36 cellular contexts compared by ENCODE assay signal in genomic region chr11:128189823-128190222, GRCh38.
A peak's percentile ranks its signal among the peaks of the same experiment; 100 is the strongest.
DNase-seq lines count a peak whose midpoint lies in the region; ATAC-seq and TF ChIP-seq lines count a peak whose summit lies in the region.
"Had no signal": no experiment of that assay in that cellular context is flagged by ENCODE, and none has a peak within 500 bp of the region (broad histone marks: within the 10 kb centered on the region; RNA-seq: fewer than 3 reads in every experiment).

No MANE protein-coding gene starts in this region.

- H4K20me1 ChIP-seq in IMR-90 (ENCODE audit: insufficient read depth, low read length) = no peaks in the 10 kb centered on the region

- no peaks in the 10 kb centered on the region for H3K79me1 ChIP-seq in IMR-90 (ENCODE audit: low read depth in 1 of 2, low read length in 2 of 2)

- no peak for ATAC-seq in activated CD4-positive, alpha-beta T cell treated with anti-CD3 and anti-CD28 coated beads for 36 hours
- no peak for ATAC-seq in IMR-90 (ENCODE audit: low read depth)
- peak; percentile 41 for ATAC-seq in activated naive CD8-positive, alpha-beta T cell treated with anti-CD3 and anti-CD28 coated beads, Interleukin-2, amount 10 ng/mL, durations not matched to agents 7 days and 5 days (ENCODE audit: low read depth)
- ATAC-seq: esophagus mucosa, HCT116, heart left ventricle, sciatic nerve, WTC11 had no signal

- peaks cover 12% of the 10 kb centered on the region; the same call in 1 of the 2 replicates for H3K9me1 ChIP-seq in IMR-90 (ENCODE audit: insufficient read depth, low read length)

- 0 out of 2 replicates have a peak overlapping the region, but pooled peaks have one; percentile 46 for H3K14ac ChIP-seq in IMR-90 (replicated peaks; ENCODE audit: low read depth, low read length)

- TF ChIP-seq CTCF in IMR-90 (conservative IDR thresholded peaks at IDR 0.05; ENCODE audit: low read depth, low read length) (no peak), nephron progenitor cell (IDR thresholded peaks at IDR 0.05) (no peak), WERI-Rb-1 (IDR thresholded peaks at IDR 0.05; ENCODE audit: low read depth, low read length) (no peak)

- no peak overlapping the region for H2BK120ac ChIP-seq in IMR-90 (ENCODE audit: low read depth, low read length)

- no peak overlapping the region for H4K5ac ChIP-seq in IMR-90 (ENCODE audit: low read depth, low read length)

- H3K27ac ChIP-seq in IMR-90 (ENCODE audit: insufficient read depth, low read length) = no peak overlapping the region
- no peak overlapping the region for H3K27ac ChIP-seq in WERI-Rb-1
- H3K27ac ChIP-seq: adrenal gland, heart left ventricle, prostate gland, SJCRH30 had no signal

- H3K9me3 Mint-ChIP-seq in activated CD4-positive, alpha-beta T cell treated with anti-CD3 and anti-CD28 coated beads for 36 hours (ENCODE audit: low read depth) = peaks cover 11% of the 10 kb centered on the region
- peaks cover 15% of the 10 kb centered on the region for H3K9me3 Mint-ChIP-seq in activated naive CD8-positive, alpha-beta T cell treated with anti-CD3 and anti-CD28 coated beads, Interleukin-2, amount 10 ng/mL, durations not matched to agents 7 days and 5 days
- peaks cover 23% of the 10 kb centered on the region for H3K9me3 Mint-ChIP-seq in nephron progenitor cell
- H3K9me3 Mint-ChIP-seq: type B pancreatic cell had no signal

- CTCF ChIA-PET in activated CD4-positive, alpha-beta T cell treated with anti-CD3 and anti-CD28 coated beads for 36 hours (lab: Charles Lee) = interaction anchor here (0.6 to 0.7 kb wide), 3 partner anchors 18 to 439 kb away, joined by 3 to 5 read pairs (median 3); no protein-coding TSS in a partner anchor
- CTCF ChIA-PET in IMR-90 (lab: Yijun Ruan, JAX) = no interaction called here

- peaks cover 29% of the 10 kb centered on the region for H3K4me1 Mint-ChIP-seq in activated CD4-positive, alpha-beta T cell treated with anti-CD3 and anti-CD28 coated beads for 36 hours
- peaks cover 26% of the 10 kb centered on the region for H3K4me1 Mint-ChIP-seq in activated naive CD8-positive, alpha-beta T cell treated with anti-CD3 and anti-CD28 coated beads, Interleukin-2, amount 10 ng/mL, durations not matched to agents 7 days and 5 days
- H3K4me1 Mint-ChIP-seq in nephron progenitor cell = peaks cover 30% of the 10 kb centered on the region
- H3K4me1 Mint-ChIP-seq: WTC11 had no signal

- intact Hi-C loops in activated CD4-positive, alpha-beta T cell treated with anti-CD3 and anti-CD28 coated beads for 36 hours (cut with DNase I, micrococcal nuclease) = no loop called here
- intact Hi-C loops in IMR-90 (cut with micrococcal nuclease) = no loop called here

- peak overlapping the region; percentile 57 for H3K27ac Mint-ChIP-seq in activated CD4-positive, alpha-beta T cell treated with anti-CD3 and anti-CD28 coated beads for 36 hours
- peak overlapping the region; percentile 67 for H3K27ac Mint-ChIP-seq in activated naive CD8-positive, alpha-beta T cell treated with anti-CD3 and anti-CD28 coated beads, Interleukin-2, amount 10 ng/mL, durations not matched to agents 7 days and 5 days
- H3K27ac Mint-ChIP-seq in nephron progenitor cell = peak overlapping the region; percentile 78
- H3K27ac Mint-ChIP-seq: activated T-helper 2 cell treated with anti-CD3 and anti-CD28 coated beads, Interferon-gamma antibody, Interleukin-2, Interleukin-4, amounts not matched to agents 10 μg/mL and 5 μg/mL and 100 μg/mL, durations not matched to agents 14 hours and 24 hours and 36 hours; dendritic cell treated with granulocyte-macrophage colony-stimulating factor and Interleukin-4, amounts not matched to agents 40 ng/mL and 50 ng/mL, for 4 days; mesothelial cell of epicardium; type B pancreatic cell; WTC11 had no signal

- dilution Hi-C loops in IMR-90 (cut with HindIII; ENCODE audit: low sequenced_read_pairs, unreplicated experiment) = loop anchor here (25.0 kb wide), 1 partner anchor 647 kb away; no protein-coding TSS in a partner anchor

- TF ChIP-seq POLR2A in IMR-90 (IDR thresholded peaks at IDR 0.05; ENCODE audit: low read depth, low read length) = no peak

- H3K36me3 ChIP-seq in IMR-90 (ENCODE audit: control insufficient read depth, insufficient read depth, low read length) (no peaks in the 10 kb centered on the region), WERI-Rb-1 (no peaks in the 10 kb centered on the region)
- H3K36me3 ChIP-seq: adrenal gland, heart left ventricle, prostate gland, SJCRH30 had no signal

- no peak overlapping the region; the same call in 1 of the 2 replicates for H4K91ac ChIP-seq in IMR-90 (ENCODE audit: insufficient read depth, low read depth, low read length)

- H3K27me3 ChIP-seq in IMR-90 (ENCODE audit: control insufficient read depth, insufficient read depth, low read length) (no peaks in the 10 kb centered on the region), WERI-Rb-1 (ENCODE audit: insufficient read depth, low read depth, severe bottlenecking) (no peaks in the 10 kb centered on the region)
- H3K27me3 ChIP-seq: adrenal gland, heart left ventricle, SJCRH30 had no signal

- H3K9me3 ChIP-seq in IMR-90 (ENCODE audit: control insufficient read depth, insufficient read depth, low read length) (no peaks in the 10 kb centered on the region), WERI-Rb-1 (ENCODE audit: severe bottlenecking) (no peaks in the 10 kb centered on the region)
- H3K9me3 ChIP-seq: adrenal gland, heart left ventricle, prostate gland, SJCRH30 had no signal

- no peak overlapping the region for H3K4me2 ChIP-seq in IMR-90 (ENCODE audit: low read depth, low read length)

- BruUV-seq in IMR-90 (replicated peaks; lab: Mats Ljungman, UMichigan) = no TSS peak

- no peaks in the 10 kb centered on the region for H3K27me3 Mint-ChIP-seq in activated CD4-positive, alpha-beta T cell treated with anti-CD3 and anti-CD28 coated beads for 36 hours
- peaks cover 2% of the 10 kb centered on the region for H3K27me3 Mint-ChIP-seq in activated naive CD8-positive, alpha-beta T cell treated with anti-CD3 and anti-CD28 coated beads, Interleukin-2, amount 10 ng/mL, durations not matched to agents 7 days and 5 days
- H3K27me3 Mint-ChIP-seq in nephron progenitor cell (ENCODE audit: low read depth, poor library complexity) = peaks cover 18% of the 10 kb centered on the region

- no peak overlapping the region for H3K18ac ChIP-seq in IMR-90 (ENCODE audit: low read depth, low read length)

- no peak for TF ChIP-seq RAD21 in IMR-90 (IDR thresholded peaks at IDR 0.05; ENCODE audit: low read length)

- H3K56ac ChIP-seq in IMR-90 (ENCODE audit: extremely low read depth, insufficient read depth, low read length) = no peak overlapping the region

- WGBS in IMR-90 (ENCODE audit: extremely low coverage in 2 of 2, insufficient read length in 1 of 2), 2 experiments = 92% methylated on average over 2 of the region's 4 CpGs; no CpG with 5 or more reads in 1 of the 2 experiments

- no peak overlapping the region for H2AK5ac ChIP-seq in IMR-90 (ENCODE audit: low read depth, low read length)

- no peak for DNase-seq in activated CD4-positive, alpha-beta T cell treated with anti-CD3 and anti-CD28 coated beads for 36 hours
- no peak for DNase-seq in activated CD4-positive, alpha-beta T cell treated with anti-CD3 and anti-CD28 coated beads, Interleukin-2, amount 50 U/mL, for 48 hours
- no peak for DNase-seq in IMR-90
- no peak for DNase-seq in activated naive CD8-positive, alpha-beta T cell treated with anti-CD3 and anti-CD28 coated beads, Interleukin-2, amount 10 ng/mL, durations not matched to agents 7 days and 5 days
- no peak for DNase-seq in nephron progenitor cell
- no peak for DNase-seq in NCI-H774 (lab: John Stamatoyannopoulos, UW)
- DNase-seq in NCI-H1436 treated with DMSO at 0.1 percent for 48 hours (lab: John Stamatoyannopoulos, UW) = no peak
- DNase-seq in WERI-Rb-1 = no peak
- DNase-seq: 8988T; activated CD4-positive, alpha-beta T cell treated with anti-CD3 and anti-CD28 coated beads, Interleukin-2, amount 50 U/mL, for 4 hours; activated CD8-positive, alpha-beta memory T cell treated with anti-CD3 and anti-CD28 coated beads, Interleukin-2, amount 50 U/mL, for 4 hours; adrenal gland; C1 segment of cervical spinal cord; DMS79 treated with DMSO at 0.1 percent for 48 hours; foreskin fibroblast; GF-D8; heart left ventricle; kidney; NCI-H1048; NCI-H1694; NCI-H2171; NCI-H510A; occipital lobe; SJCRH30; stimulated activated CD4-positive, alpha-beta T cell treated with anti-CD3 and anti-CD28 coated beads, Interleukin-12 subunit alpha, Interleukin-12 subunit beta, amount 100 ng/mL, for 4 hours; stimulated activated CD4-positive, alpha-beta T cell treated with anti-CD3 and anti-CD28 coated beads, Interleukin-2, amount 100 ng/mL, for 48 hours; SW 1271 had no signal

- peaks cover 7% of the 10 kb centered on the region for H3K36me3 Mint-ChIP-seq in activated CD4-positive, alpha-beta T cell treated with anti-CD3 and anti-CD28 coated beads for 36 hours (ENCODE audit: low read depth)
- peaks cover 2% of the 10 kb centered on the region for H3K36me3 Mint-ChIP-seq in activated naive CD8-positive, alpha-beta T cell treated with anti-CD3 and anti-CD28 coated beads, Interleukin-2, amount 10 ng/mL, durations not matched to agents 7 days and 5 days
- H3K36me3 Mint-ChIP-seq in nephron progenitor cell (ENCODE audit: low read depth) = peaks cover 15% of the 10 kb centered on the region
- H3K36me3 Mint-ChIP-seq: type B pancreatic cell had no signal

- POLR2A ChIA-PET in activated CD4-positive, alpha-beta T cell treated with anti-CD3 and anti-CD28 coated beads for 36 hours (lab: Charles Lee) = no interaction called here
- POLR2A ChIA-PET in IMR-90 (lab: Charles Lee; ENCODE audit: unreplicated experiment) = no interaction called here
- POLR2A ChIA-PET in activated naive CD8-positive, alpha-beta T cell treated with anti-CD3 and anti-CD28 coated beads, Interleukin-2, amount 10 ng/mL, durations not matched to agents 7 days and 5 days (lab: Charles Lee) = no interaction called here

- H2BK15ac ChIP-seq in IMR-90 (ENCODE audit: low read depth, low read length) = no peak overlapping the region

- H3K4ac ChIP-seq in IMR-90 (ENCODE audit: low read depth, low read length) = no peak overlapping the region

- H2AK9ac ChIP-seq in IMR-90 (replicated peaks; ENCODE audit: low read depth, low read length, poor library complexity) = no peak overlapping the region

- no peak overlapping the region for H3K9ac ChIP-seq in IMR-90 (ENCODE audit: low read depth, low read length)

- no peak overlapping the region for H2BK5ac ChIP-seq in IMR-90 (ENCODE audit: low read depth, low read length, poor library complexity, severe bottlenecking)

- no peak overlapping the region for H3K23ac ChIP-seq in IMR-90 (ENCODE audit: low read depth, low read length)

- H4K8ac ChIP-seq in IMR-90 (ENCODE audit: low read depth in 2 of 2, low read length in 2 of 2) = no peak overlapping the region

- in situ Hi-C loops in IMR-90 (cut with MboI; ENCODE audit: low sequenced_read_pairs) = no loop called here

- H3K4me3 ChIP-seq in IMR-90 (ENCODE audit: insufficient read depth, low read depth, low read length) (no peak overlapping the region), WERI-Rb-1 (ENCODE audit: low read depth, low read length) (no peak overlapping the region)
- H3K4me3 ChIP-seq: adrenal gland, heart left ventricle, prostate gland, SJCRH30 had no signal

- peaks cover 3% of the 10 kb centered on the region; the same call in 1 of the 2 replicates for H3K4me1 ChIP-seq in IMR-90 (ENCODE audit: control insufficient read depth, insufficient read depth, low read length)
- H3K4me1 ChIP-seq: adrenal gland, prostate gland had no signal

- H3K4me3 Mint-ChIP-seq in activated CD4-positive, alpha-beta T cell treated with anti-CD3 and anti-CD28 coated beads for 36 hours = no peak overlapping the region
- H3K4me3 Mint-ChIP-seq in activated naive CD8-positive, alpha-beta T cell treated with anti-CD3 and anti-CD28 coated beads, Interleukin-2, amount 10 ng/mL, durations not matched to agents 7 days and 5 days = no peak overlapping the region
- no peak overlapping the region for H3K4me3 Mint-ChIP-seq in nephron progenitor cell
- H3K4me3 Mint-ChIP-seq: dendritic cell treated with granulocyte-macrophage colony-stimulating factor and Interleukin-4, amounts not matched to agents 40 ng/mL and 50 ng/mL, for 4 days; mesothelial cell of epicardium; type B pancreatic cell; WTC11 had no signal

- H2AFZ ChIP-seq in IMR-90 (replicated peaks; ENCODE audit: low read length, poor library complexity) = no peak overlapping the region

- H2BK20ac ChIP-seq in IMR-90 (ENCODE audit: low read depth, low read length) = no peak overlapping the region
